Comparison of ENCODE assay signal across 1 cellular context in the genomic region with DNA sequence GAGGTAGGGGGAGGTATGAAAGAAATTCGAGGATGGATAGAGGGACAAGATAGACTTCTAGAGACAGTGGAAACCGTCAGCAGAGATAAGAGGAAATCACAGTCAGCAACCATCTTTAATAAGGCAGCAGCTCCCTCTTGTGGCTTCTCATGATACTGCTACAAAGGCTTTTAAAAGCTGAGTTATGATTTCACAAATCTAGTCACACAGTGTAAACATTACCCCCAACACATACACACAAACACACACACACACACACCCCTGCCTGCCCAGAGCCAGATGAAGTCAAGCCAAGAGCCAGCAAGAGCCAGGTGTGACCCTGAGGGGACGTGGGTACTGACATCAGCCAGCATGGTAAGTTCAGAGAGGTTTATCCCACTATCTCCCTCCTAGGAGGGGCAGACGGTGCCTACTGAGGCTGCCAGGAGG.
A peak's percentile ranks its signal among the peaks of the same experiment; 100 is the strongest.
TF ChIP-seq lines count a peak whose summit lies in the region.

No MANE protein-coding gene starts in this region.

TF ChIP-seq in neural cell, 6 proteins besides CTCF, POLR2A, EP300 and RAD21:
- TF ChIP-seq SMC3 (conservative IDR thresholded peaks at IDR 0.05; ENCODE audit: poor library complexity) (peak; percentile 88), MXI1 (conservative IDR thresholded peaks at IDR 0.05; ENCODE audit: poor library complexity, severe bottlenecking) (no peak)
